ENCODE assay signal across 13 cellular contexts in the genomic region with DNA sequence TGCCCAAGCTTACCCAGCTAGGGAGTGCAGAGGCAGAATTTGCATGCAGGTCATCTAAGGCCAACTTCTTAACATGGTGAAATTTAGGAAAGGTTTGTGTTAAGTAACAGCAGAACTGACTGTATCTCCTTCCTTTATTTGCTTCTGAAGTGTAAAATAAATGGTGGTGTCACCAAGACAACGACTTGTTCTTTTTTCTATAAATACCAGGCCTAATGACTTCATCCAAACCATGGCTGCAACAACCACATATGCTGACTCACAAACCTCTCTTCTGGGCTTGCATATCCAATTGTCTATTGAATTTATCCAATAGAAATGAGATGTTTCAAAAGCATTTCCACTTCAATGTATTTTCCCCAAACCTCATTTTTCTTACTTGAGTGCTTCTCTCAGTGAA. TPM values are rescaled to one million over a fixed set of nuclear protein-coding genes. Genes with fewer than 3 reads are reported as not detected.
DNase-seq lines count a peak whose midpoint lies in the region; ATAC-seq lines count a peak whose summit lies in the region.
"Had no signal": no experiment of that assay in that cellular context is flagged by ENCODE, and none has a peak within 500 bp of the region (broad histone marks: within the 10 kb centered on the region; RNA-seq: fewer than 3 reads in every experiment).

No MANE protein-coding gene starts in this region.

- H3K27ac Mint-ChIP-seq in T-helper 17 cell = no peak overlapping the region

- H3K36me3 Mint-ChIP-seq in T-helper 17 cell (ENCODE audit: low read depth) = no peaks in the 10 kb centered on the region

- no peaks in the 10 kb centered on the region for H3K27me3 Mint-ChIP-seq in T-helper 17 cell

- no peak for ATAC-seq in T-helper 17 cell
- ATAC-seq in HG03175 (IDR thresholded peaks at IDR 0.05; ENCODE audit: unreplicated experiment) = no peak

- H3K9ac ChIP-seq in SK-N-MC (ENCODE audit: insufficient read length) = no peak overlapping the region

- H3K4me3 Mint-ChIP-seq in T-helper 17 cell = no peak overlapping the region

- H3K9me3 ChIP-seq in SK-N-MC (ENCODE audit: low read depth, low read length) (no peaks in the 10 kb centered on the region), T-helper 17 cell (ENCODE audit: control insufficient read depth, low read length, poor library complexity, severe bottlenecking) (no peaks in the 10 kb centered on the region)
- H3K9me3 ChIP-seq: SJCRH30, suprapubic skin had no signal

- peak; percentile 13 for DNase-seq in A172 (ENCODE audit: low spot score)
- DNase-seq in H4 (ENCODE audit: low spot score) = peak; percentile 67
- DNase-seq in SK-N-MC (ENCODE audit: low read depth, low spot score) = no peak
- peak; percentile 95 for DNase-seq in fibroblast of peridontal ligament (ENCODE audit: extremely low read depth)
- no peak for DNase-seq in T-helper 17 cell
- no peak for DNase-seq in COLO829 (ENCODE audit: low spot score)
- no peak for DNase-seq in DMS114 treated with DMSO at 0.1 percent for 48 hours (lab: John Stamatoyannopoulos, UW; ENCODE audit: unreplicated experiment)
- DNase-seq: activated CD4-positive, alpha-beta T cell treated with anti-CD3 and anti-CD28 coated beads for 4 hours; NCI-H446 treated with DMSO at 0.1 percent for 48 hours; SJCRH30 had no signal

- 0 out of 2 replicates have a peak overlapping the region, but pooled peaks have one; percentile 7 for H3K27ac ChIP-seq in SK-N-MC
- H3K27ac ChIP-seq: SJCRH30, suprapubic skin had no signal

- no peak overlapping the region for H3K4me3 ChIP-seq in SK-N-MC
- H3K4me3 ChIP-seq: SJCRH30, suprapubic skin had no signal

- no peaks in the 10 kb centered on the region for H3K36me3 ChIP-seq in SK-N-MC (ENCODE audit: insufficient read depth, low read length)
- H3K36me3 ChIP-seq: SJCRH30, suprapubic skin had no signal

- no peaks in the 10 kb centered on the region for H3K4me1 Mint-ChIP-seq in T-helper 17 cell

RNA-seq across cellular contexts. Expression of gene COL24A1, which starts 19.1 kb away (rescaled TPM):
- total RNA-seq in A172 (2014; rRNA removed; shearing (Covaris generic)) = 0.03 and 0.07 TPM in 2 replicates
- 0.78 and 0.91 TPM in 2 replicates for total RNA-seq in H4 (2014; rRNA removed; shearing (Covaris generic))
- 1 to 10 TPM in 1 of 2 donors, under 1 TPM in 1; 0.94 to 3.3 TPM for total RNA-seq in T-helper 17 cell
- total RNA-seq: lung microvascular endothelial cell had no signal

Comparison
In these comparisons a context has a peak if more than half of its experiments do, and no peak if none do; other contexts are left out.
1. DNase-seq: peak in A172 (single experiment), H4 (single experiment) and fibroblast of peridontal ligament (single experiment); none in SK-N-MC (single experiment), T-helper 17 cell (0 of 3), COLO829 (single experiment) and DMS114 treated with DMSO at 0.1 percent for 48 hours (single experiment).